29 cellular contexts compared by ENCODE assay signal in genomic region chr6:96886519-96886918, GRCh38. TPM values are rescaled to one million over a fixed set of nuclear protein-coding genes. Genes with fewer than 3 reads are reported as not detected.
"Had no signal": no experiment of that assay in that cellular context is flagged by ENCODE, and none has a peak within 500 bp of the region (broad histone marks: within the 10 kb centered on the region; RNA-seq: fewer than 3 reads in every experiment).

No MANE protein-coding gene starts in this region.

- H3K4me1 ChIP-seq: parathyroid adenoma, psoas muscle, suprapubic skin, testis, tibial artery, upper lobe of right lung, uterus had no signal

- H3K27me3 ChIP-seq: neural progenitor cell, ovary, spleen, suprapubic skin, testis, tibial artery, transverse colon, upper lobe of right lung had no signal

- H3K9ac ChIP-seq: neural progenitor cell, parathyroid adenoma had no signal

- ATAC-seq: natural killer cell; psoas muscle; right cardiac atrium; sciatic nerve; stimulated activated memory B cell treated with anti-CD40 and anti-IgM and Interleukin-4, amounts not matched to agents 10 μg/mL and 1 μg/mL and 100 μg/mL, for 72 hours; stimulated activated naive CD8-positive, alpha-beta T cell treated with anti-CD3 and anti-CD28 coated beads, Interleukin-15, amount 100 ng/mL, for 72 hours; stimulated activated naive CD8-positive, alpha-beta T cell treated with anti-CD3 and anti-CD28 coated beads, Interleukin-15, Interleukin-2, amounts not matched to agents 100 U/mL and 50 U/mL, for 24 hours; upper lobe of right lung had no signal

- H3K27ac ChIP-seq: neural progenitor cell, ovary, parathyroid adenoma, psoas muscle, skin epidermis, spleen, suprapubic skin, testis, tibial artery, transverse colon, upper lobe of right lung, uterus had no signal

- H3K9me3 ChIP-seq: ovary, psoas muscle, spleen, suprapubic skin, testis, tibial artery, transverse colon, upper lobe of right lung, uterus had no signal

- DNase-seq: natural killer cell; occipital lobe; ovary; posterior cingulate gyrus; psoas muscle; right cardiac atrium; spleen; stimulated activated CD4-positive, alpha-beta T cell treated with anti-CD3 and anti-CD28 coated beads, Interleukin-12 subunit alpha, Interleukin-12 subunit beta, amount 100 ng/mL, for 4 hours; stimulated activated CD4-positive, alpha-beta T cell treated with anti-CD3 and anti-CD28 coated beads, Interleukin-1b, Interleukin-23, amount 100 ng/mL, for 48 hours; stimulated activated CD4-positive, alpha-beta T cell treated with anti-CD3 and anti-CD28 coated beads, Interleukin-4, amount 100 ng/mL, for 1 hour; stimulated activated CD4-positive, alpha-beta T cell treated with anti-CD3 and anti-CD28 coated beads, Interleukin-4, amount 100 ng/mL, for 4 hours; stimulated activated CD8-positive, alpha-beta memory T cell treated with anti-CD3 and anti-CD28 coated beads, Interleukin-4, amount 100 ng/mL, for 48 hours; stimulated activated naive CD4-positive, alpha-beta T cell; stimulated activated naive CD8-positive, alpha-beta T cell treated with anti-CD3 and anti-CD28 coated beads, Interleukin-15, amount 100 ng/mL, for 72 hours; stimulated activated naive CD8-positive, alpha-beta T cell treated with anti-CD3 and anti-CD28 coated beads, Interleukin-15, Interleukin-2, amounts not matched to agents 100 U/mL and 50 U/mL, for 24 hours; substantia nigra; testis; tibial artery; transverse colon; upper lobe of right lung; uterus had no signal

- H3K79me2 ChIP-seq: parathyroid adenoma had no signal

- H3K36me3 ChIP-seq: ovary, uterus had no signal

- H3K4me2 ChIP-seq: neural progenitor cell, smooth muscle cell had no signal

- H2AFZ ChIP-seq: neural progenitor cell, parathyroid adenoma had no signal

- H3K4me3 ChIP-seq: neural progenitor cell, ovary, psoas muscle, skin epidermis, smooth muscle cell, spleen, suprapubic skin, testis, tibial artery, transverse colon, upper lobe of right lung, uterus had no signal

RNA-seq across cellular contexts. Expression of gene KLHL32, which starts 38.0 kb away (rescaled TPM):
- total RNA-seq: osteoblast, smooth muscle cell had no signal
